ENCODE assay signal across 25 cellular contexts in genomic region chr12:130090564-130090963, GRCh38.
"Had no signal": no experiment of that assay in that cellular context is flagged by ENCODE, and none has a peak within 500 bp of the region (broad histone marks: within the 10 kb centered on the region; RNA-seq: fewer than 3 reads in every experiment).

No MANE protein-coding gene starts in this region.

- DNase-seq: IMR-90, Kasumi-1, MV-4-11, NCI-H1048, NCI-H1105, NCI-H1417, NCI-H1436 treated with DMSO at 0.1 percent for 48 hours, NCI-H1694, NCI-H187 treated with DMSO at 0.1 percent for 48 hours, NCI-H2081, NCI-H2107, NCI-H2227 treated with DMSO at 0.1 percent for 48 hours, NCI-H524 treated with DMSO at 0.1 percent for 48 hours, NCI-H69, NCI-H774, Right ventricle myocardium superior, RPMI8226, SIG-M5, SW 1271, T-cell had no signal

- H3K4me1 ChIP-seq: SJSA1 had no signal

- H3K27ac ChIP-seq: HL-60, KMS-11, SJSA1, SK-N-MC had no signal

- H3K9ac ChIP-seq: KMS-11 had no signal

- ATAC-seq: T-cell had no signal

- H3K4me3 ChIP-seq: SJSA1, SK-N-MC had no signal

- H3K36me3 ChIP-seq: SJSA1 had no signal

- FAIRE-seq: RCC 7860 had no signal

- H3K4me2 ChIP-seq: KMS-11 had no signal

- H3K27me3 ChIP-seq: SJSA1 had no signal
